ENCODE assay signal across 17 cellular contexts in genomic region chr13:72754111-72754510, GRCh38. TPM values are rescaled to one million over a fixed set of nuclear protein-coding genes. Genes with fewer than 3 reads are reported as not detected.
A peak's percentile ranks its signal among the peaks of the same experiment; 100 is the strongest.
DNase-seq lines count a peak whose midpoint lies in the region; ATAC-seq and TF ChIP-seq lines count a peak whose summit lies in the region.
"Had no signal": no experiment of that assay in that cellular context is flagged by ENCODE, and none has a peak within 500 bp of the region (broad histone marks: within the 10 kb centered on the region; RNA-seq: fewer than 3 reads in every experiment).

No MANE protein-coding gene starts in this region.

- ATAC-seq in GM19452 (IDR thresholded peaks at IDR 0.05; ENCODE audit: unreplicated experiment) (no peak), GM19328 (IDR thresholded peaks at IDR 0.05; ENCODE audit: unreplicated experiment) (no peak)
- ATAC-seq: GM12878 had no signal

- peaks cover 51% of the 10 kb centered on the region for H3K36me3 Mint-ChIP-seq in brain

- DNase-seq in HEK293T (ENCODE audit: extremely low spot score) = no peak
- DNase-seq in NCI-H1105 (lab: John Stamatoyannopoulos, UW) = peak; percentile 14
- no peak for DNase-seq in epithelial cell of prostate (ENCODE audit: low read depth, low spot score)
- no peak for DNase-seq in AG08396 (ENCODE audit: low spot score)
- DNase-seq in stimulated activated CD4-positive, alpha-beta T cell treated with anti-CD3 and anti-CD28 coated beads, Interleukin-15, amount 100 ng/mL, for 24 hours = no peak
- DNase-seq: BE2C; CD4-positive, alpha-beta memory T cell; DMS79; GOT3; H9; HFFc6 had no signal

- H3K27ac ChIP-seq in epithelial cell of prostate = peak overlapping the region; percentile 19
- H3K27ac ChIP-seq: C4-2B, HL-60 had no signal

- H3K27ac Mint-ChIP-seq in brain = peak overlapping the region in 3 of 5 experiments; percentile 10 to 87 (median 70)
- H3K27ac Mint-ChIP-seq: CD4-positive, alpha-beta memory T cell; HFFc6 had no signal

- no peak overlapping the region for H3K4me3 Mint-ChIP-seq in brain
- H3K4me3 Mint-ChIP-seq: CD4-positive, alpha-beta memory T cell; H9; HFFc6 had no signal

- H3K9me3 Mint-ChIP-seq in brain = peaks cover 0 to 3% (median 0%) of the 10 kb centered on the region in 5 experiments
- H3K9me3 Mint-ChIP-seq: H9, HFFc6 had no signal

- H3K27me3 Mint-ChIP-seq in brain = peaks cover 4% of the 10 kb centered on the region
- H3K27me3 Mint-ChIP-seq: CD4-positive, alpha-beta memory T cell had no signal

- TF ChIP-seq CTCF in brain (conservative IDR thresholded peaks at IDR 0.05) = no peak

- CTCF ChIA-PET in HEK293T (lab: Yijun Ruan, JAX) = no interaction called here

- peaks cover 16% of the 10 kb centered on the region for H3K4me1 Mint-ChIP-seq in brain
- H3K4me1 Mint-ChIP-seq: H9 had no signal

- POLR2A ChIA-PET in HEK293T (lab: Yijun Ruan, JAX) = no interaction called here

TF ChIP-seq in HEK293T, 16 proteins besides CTCF, POLR2A, EP300 and RAD21:
- TF ChIP-seq BHLHE40 (IDR thresholded peaks at IDR 0.05; ENCODE audit: borderline replicate concordance) = no peak
- peak; percentile 64 for TF ChIP-seq ZNF384 (IDR thresholded peaks at IDR 0.05)
- TF ChIP-seq TARDBP (IDR thresholded peaks at IDR 0.05) = no peak
- TF ChIP-seq ARNT (IDR thresholded peaks at IDR 0.05) = no peak

RNA-seq across cellular contexts. Expression of gene BORA, which starts 26.4 kb away (rescaled TPM):
- 3.0 TPM for polyA plus RNA-seq in brain (ENCODE audit: insufficient read depth, low read depth, low replicate concordance)

RNA-seq across cellular contexts. Expression of gene MZT1, which starts 26.7 kb away (rescaled TPM):
- 21.8 TPM for polyA plus RNA-seq in brain (ENCODE audit: insufficient read depth, low read depth, low replicate concordance)

RNA-seq across cellular contexts. Expression of gene DIS3, which starts 27.6 kb away (rescaled TPM):
- polyA plus RNA-seq in brain (ENCODE audit: insufficient read depth, low read depth, low replicate concordance) = 7.7 TPM

RNA-seq across cellular contexts. Expression of gene PIBF1, which starts 27.8 kb away (rescaled TPM):
- 3.8 TPM for polyA plus RNA-seq in brain (ENCODE audit: insufficient read depth, low read depth, low replicate concordance)
